34 cellular contexts compared by ENCODE assay signal in the genomic region with DNA sequence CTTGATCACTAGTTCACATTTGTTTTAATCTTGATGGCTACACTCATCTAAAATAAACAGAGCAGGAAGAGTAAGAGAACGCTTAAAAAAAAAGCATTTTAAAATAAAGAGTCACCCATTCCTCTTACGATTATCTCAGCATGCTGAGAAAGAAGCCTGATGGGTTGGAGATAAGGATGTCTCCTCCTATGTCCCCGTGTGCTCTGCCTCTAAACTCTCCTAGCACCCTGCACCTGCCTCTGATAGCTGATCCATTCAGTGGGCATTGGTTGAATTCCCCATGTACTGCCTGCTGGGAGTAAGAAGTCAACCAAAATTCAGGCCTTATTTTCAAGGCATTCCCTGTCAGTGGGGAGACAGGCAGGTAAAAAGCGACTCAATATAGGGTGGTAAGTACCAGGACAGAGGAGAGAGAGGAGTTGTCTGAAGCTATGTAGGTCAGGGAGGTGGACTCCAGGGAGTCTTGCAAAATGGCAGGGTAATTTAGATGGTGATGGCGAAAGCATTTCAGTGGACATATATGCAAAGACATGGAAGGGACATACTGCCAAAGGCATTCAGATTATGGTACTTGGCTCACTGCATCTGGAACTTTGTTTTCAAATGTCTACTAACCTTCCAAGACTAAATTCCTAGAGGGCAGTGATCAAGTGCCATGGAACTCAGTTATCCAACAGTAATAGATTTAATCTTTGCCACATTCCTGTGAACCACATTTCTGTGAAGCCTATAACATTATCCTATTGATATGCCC. TPM values are rescaled to one million over a fixed set of nuclear protein-coding genes. Genes with fewer than 3 reads are reported as not detected.
"Had no signal": no experiment of that assay in that cellular context is flagged by ENCODE, and none has a peak within 500 bp of the region (broad histone marks: within the 10 kb centered on the region; RNA-seq: fewer than 3 reads in every experiment).

No MANE protein-coding gene starts in this region.

- H3K4me3 Mint-ChIP-seq: activated naive CD8-positive, alpha-beta T cell; brain; mesothelial cell of epicardium; naive B cell; nephron progenitor cell; stimulated activated naive B cell treated with anti-CD40 and anti-IgM and Interleukin-4, amounts not matched to agents 10 μg/mL and 1 μg/mL and 100 μg/mL, for 72 hours; T-helper 2 cell treated with Interferon-gamma antibody and Interleukin-4, amounts not matched to agents 5 μg/mL and 100 μg/mL, for 36 hours had no signal

- H3K4me3 ChIP-seq: cardiac muscle cell, colonic mucosa, heart left ventricle, pancreas, psoas muscle, sigmoid colon, stomach, suprapubic skin, tibial artery had no signal

- H3K4me1 Mint-ChIP-seq: mesothelial cell of epicardium; naive B cell; nephron progenitor cell; stimulated activated naive B cell treated with anti-CD40 and anti-IgM and Interleukin-4, amounts not matched to agents 10 μg/mL and 1 μg/mL and 100 μg/mL, for 72 hours had no signal

- H3K4me1 ChIP-seq: colonic mucosa, heart left ventricle, pancreas, psoas muscle, sigmoid colon, stomach, suprapubic skin, tibial artery had no signal

- H3K9me3 Mint-ChIP-seq: brain; mesothelial cell of epicardium; naive B cell; stimulated activated naive B cell treated with anti-CD40 and anti-IgM and Interleukin-4, amounts not matched to agents 10 μg/mL and 1 μg/mL and 100 μg/mL, for 72 hours; T-helper 2 cell treated with Interferon-gamma antibody and Interleukin-4, amounts not matched to agents 5 μg/mL and 100 μg/mL, for 36 hours had no signal

- H3K27ac Mint-ChIP-seq: activated naive CD8-positive, alpha-beta T cell; mesothelial cell of epicardium; naive B cell; nephron progenitor cell; stimulated activated naive B cell treated with anti-CD40 and anti-IgM and Interleukin-4, amounts not matched to agents 10 μg/mL and 1 μg/mL and 100 μg/mL, for 72 hours; T-helper 2 cell treated with Interferon-gamma antibody and Interleukin-4, amounts not matched to agents 5 μg/mL and 100 μg/mL, for 36 hours had no signal

- H3K27me3 ChIP-seq: cardiac muscle cell, colonic mucosa, neutrophil, sigmoid colon, suprapubic skin, tibial artery had no signal

- H3K27ac ChIP-seq: cardiac muscle cell, colonic mucosa, heart left ventricle, neutrophil, pancreas, psoas muscle, sigmoid colon, stomach, suprapubic skin, tibial artery had no signal

- H3K36me3 ChIP-seq: cardiac muscle cell, colonic mucosa, heart left ventricle, neutrophil, pancreas, sigmoid colon, stomach, suprapubic skin, tibial artery had no signal

- H3K9me3 ChIP-seq: colonic mucosa, heart left ventricle, neutrophil, pancreas, psoas muscle, sigmoid colon, stomach, suprapubic skin, tibial artery had no signal

- DNase-seq: activated CD4-positive, alpha-beta T cell treated with anti-CD3 and anti-CD28 coated beads for 48 hours; activated CD4-positive, alpha-beta T cell treated with anti-CD3 and anti-CD28 coated beads, Interleukin-2, amount 50 U/mL, for 48 hours; activated CD4-positive, CD25-positive, alpha-beta regulatory T cell; activated CD8-positive, alpha-beta memory T cell treated with anti-CD3 and anti-CD28 coated beads for 24 hours; activated effector memory CD4-positive, alpha-beta T cell treated with Interleukin-2 at 50 U/mL for 16 hours; activated naive CD4-positive, alpha-beta T cell treated with Interleukin-2 at 50 U/mL for 16 hours; aorta; cerebellar nuclear complex; colonic mucosa; effector memory CD4-positive, alpha-beta T cell; foreskin fibroblast; heart left ventricle; left cardiac atrium; mammary epithelial cell; naive B cell; nephron progenitor cell; pancreas; psoas muscle; sigmoid colon; small intestine; stimulated activated CD4-positive, alpha-beta T cell treated with anti-CD3 and anti-CD28 coated beads, Interleukin-2, amount 100 ng/mL, for 24 hours; stimulated activated naive B cell treated with anti-CD40 and anti-IgM and Interleukin-4, amounts not matched to agents 10 μg/mL and 1 μg/mL and 100 μg/mL, for 72 hours; stomach; T-helper 1 cell; tibial artery had no signal

- H3K36me3 Mint-ChIP-seq: activated naive CD8-positive, alpha-beta T cell; mesothelial cell of epicardium; naive B cell; stimulated activated naive B cell treated with anti-CD40 and anti-IgM and Interleukin-4, amounts not matched to agents 10 μg/mL and 1 μg/mL and 100 μg/mL, for 72 hours had no signal

RNA-seq across cellular contexts. Expression of a gene that starts 18.4 kb away (rescaled TPM):
- total RNA-seq: cardiac muscle cell, dermis microvascular lymphatic vessel endothelial cell, endothelial cell of umbilical vein, mammary epithelial cell, mesothelial cell of epicardium, psoas muscle had no signal
- polyA plus RNA-seq: cardiac muscle cell, endothelial cell of umbilical vein, heart left ventricle, mammary epithelial cell had no signal
